1 cellular context compared by ENCODE assay signal in the genomic region with DNA sequence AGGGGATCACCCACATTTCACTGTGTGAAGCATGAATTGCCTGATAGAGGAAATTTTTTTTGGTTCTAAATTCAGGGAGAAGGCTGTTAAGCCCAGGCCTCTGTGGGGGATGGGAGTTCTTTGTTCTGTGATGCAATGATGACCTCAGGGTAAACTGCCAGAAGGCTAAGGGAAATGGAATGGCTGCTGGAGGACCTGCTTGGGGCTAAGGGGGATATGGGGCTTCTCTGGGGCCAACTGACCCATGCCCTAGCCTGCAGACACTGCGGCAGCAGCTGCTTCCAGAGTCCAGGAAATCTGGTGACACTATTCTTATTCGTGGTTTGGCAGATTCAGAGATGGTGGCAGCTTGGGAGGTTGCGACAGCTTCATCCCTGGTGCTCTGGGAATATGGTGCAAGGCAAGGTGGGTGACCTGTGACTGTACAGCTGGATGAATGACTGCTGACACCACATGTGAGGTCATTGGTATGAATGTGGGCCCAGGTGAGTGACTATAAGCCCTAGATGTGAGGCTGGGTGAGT.
A peak's percentile ranks its signal among the peaks of the same experiment; 100 is the strongest.
TF ChIP-seq lines count a peak whose summit lies in the region.

No MANE protein-coding gene starts in this region.

TF ChIP-seq in HEK293, 187 proteins besides CTCF, POLR2A, EP300 and RAD21:
- TF ChIP-seq, protein P1, sequence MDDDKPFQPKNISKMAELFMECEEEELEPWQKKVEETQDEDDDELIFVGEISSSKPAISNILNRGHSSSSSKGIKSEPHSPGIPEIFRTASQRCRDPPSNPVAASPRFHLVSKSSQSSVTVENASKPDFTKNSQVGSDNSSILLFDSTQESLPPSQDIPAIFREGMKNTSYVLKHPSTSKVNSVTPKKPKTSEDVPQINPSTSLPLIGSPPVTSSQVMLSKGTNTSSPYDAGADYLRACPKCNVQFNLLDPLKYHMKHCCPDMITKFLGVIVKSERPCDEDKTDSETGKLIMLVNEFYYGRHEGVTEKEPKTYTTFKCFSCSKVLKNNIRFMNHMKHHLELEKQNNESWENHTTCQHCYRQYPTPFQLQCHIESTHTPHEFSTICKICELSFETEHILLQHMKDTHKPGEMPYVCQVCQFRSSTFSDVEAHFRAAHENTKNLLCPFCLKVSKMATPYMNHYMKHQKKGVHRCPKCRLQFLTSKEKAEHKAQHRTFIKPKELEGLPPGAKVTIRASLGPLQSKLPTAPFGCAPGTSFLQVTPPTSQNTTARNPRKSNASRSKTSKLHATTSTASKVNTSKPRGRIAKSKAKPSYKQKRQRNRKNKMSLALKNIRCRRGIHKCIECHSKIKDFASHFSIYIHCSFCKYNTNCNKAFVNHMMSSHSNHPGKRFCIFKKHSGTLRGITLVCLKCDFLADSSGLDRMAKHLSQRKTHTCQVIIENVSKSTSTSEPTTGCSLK (tag by site-specific recombination; IDR thresholded peaks at IDR 0.05) = no peak
- TF ChIP-seq ZNF548 (tag by site-specific recombination; IDR thresholded peaks at IDR 0.05) (no peak), ZNF629 (tag by site-specific recombination; IDR thresholded peaks at IDR 0.05) (0 out of 2 replicates have a peak, but pooled peaks have one; percentile 39), TRIM28 (IDR thresholded peaks at IDR 0.05; ENCODE audit: borderline replicate concordance, low read length) (no peak), ZNF24 (tag by site-specific recombination; IDR thresholded peaks at IDR 0.05) (no peak), SCRT1 (tag by site-specific recombination; IDR thresholded peaks at IDR 0.05; ENCODE audit: borderline replicate concordance) (no peak)
TF ChIP-seq in HEK293: peak in this region for 1.
